ENCODE assay signal across 8 cellular contexts in the genomic region with DNA sequence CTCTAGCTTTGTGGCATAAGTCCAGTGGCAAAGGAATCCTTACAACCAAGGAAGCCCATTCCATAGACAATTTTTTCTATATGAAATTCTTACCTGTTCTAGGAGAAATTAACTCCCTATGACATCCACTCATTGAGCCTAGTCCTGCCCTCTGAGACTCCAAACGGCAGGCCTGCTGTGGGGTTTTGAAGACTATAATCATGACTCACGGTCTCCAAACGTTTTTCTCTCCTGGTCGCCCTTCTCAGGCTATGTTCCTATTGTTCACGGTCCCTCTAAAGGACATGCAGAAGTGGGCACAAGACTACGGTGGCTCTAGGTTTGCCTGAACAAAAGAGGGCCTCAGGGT. TPM values are rescaled to one million over a fixed set of nuclear protein-coding genes. Genes with fewer than 3 reads are reported as not detected.
DNase-seq lines count a peak whose midpoint lies in the region; ATAC-seq and TF ChIP-seq lines count a peak whose summit lies in the region.

No MANE protein-coding gene starts in this region.

- H3K4me1 ChIP-seq in OCI-LY7 (ENCODE audit: insufficient read depth, low read length, poor library complexity, severe bottlenecking) = peaks cover 24% of the 10 kb centered on the region
- H3K4me1 ChIP-seq in parathyroid adenoma = no peaks in the 10 kb centered on the region

- intact Hi-C loops in OCI-LY7 (cut with micrococcal nuclease; ENCODE audit: unreplicated experiment) = no loop called here

- POLR2A ChIA-PET in OCI-LY7 (lab: Charles Lee) = interaction anchor here (0.7 to 2.4 kb wide), 9 partner anchors 10 to 305 kb away, joined by 3 to 15 read pairs (median 5); partner anchors contain the start of genes DCAF10 and TOMM5

- peak overlapping the region; percentile 75 for H3K27ac ChIP-seq in OCI-LY7 (ENCODE audit: low read depth, low read length, poor library complexity, severe bottlenecking)
- peak overlapping the region; percentile 63 for H3K27ac ChIP-seq in epithelial cell of prostate
- H3K27ac ChIP-seq in parathyroid adenoma = peak overlapping the region; percentile 70

- H3K9me3 ChIP-seq in OCI-LY7 (ENCODE audit: low read length) = no peaks in the 10 kb centered on the region
- no peaks in the 10 kb centered on the region for H3K9me3 ChIP-seq in parathyroid adenoma (ENCODE audit: control insufficient read depth, low read length)

- TF ChIP-seq CTCF in OCI-LY7 (conservative IDR thresholded peaks at IDR 0.05; ENCODE audit: low read length) = no peak
- TF ChIP-seq CTCF in parathyroid adenoma (IDR thresholded peaks at IDR 0.05) = no peak

- peak overlapping the region; percentile 97 for H3K4me2 ChIP-seq in OCI-LY7 (ENCODE audit: low read length)
- peak overlapping the region; percentile 67 for H3K4me2 ChIP-seq in parathyroid adenoma (ENCODE audit: low read length)

- no peak overlapping the region for H3K9ac ChIP-seq in parathyroid adenoma

- CTCF ChIA-PET in OCI-LY7 (lab: Charles Lee; ENCODE audit: unreplicated experiment) = no interaction called here

- no TSS peak for BruUV-seq in OCI-LY7 (replicated peaks; lab: Mats Ljungman, UMichigan)

- peaks cover 12% of the 10 kb centered on the region for H4K20me1 ChIP-seq in OCI-LY7 (ENCODE audit: insufficient read depth, low read length)

- H3K36me3 ChIP-seq in OCI-LY7 (ENCODE audit: insufficient read depth, low read length) (peaks cover 47% of the 10 kb centered on the region), parathyroid adenoma (ENCODE audit: control insufficient read depth, insufficient read depth, low read length) (no peaks in the 10 kb centered on the region)

- peak overlapping the region; percentile 96; the same call in 1 of the 2 replicates for H2AFZ ChIP-seq in OCI-LY7 (ENCODE audit: low read length)
- H2AFZ ChIP-seq in parathyroid adenoma = peak overlapping the region; percentile 99

- peak; percentile 20 for DNase-seq in EH (ENCODE audit: low read depth)
- DNase-seq in OCI-LY7 (ENCODE audit: low spot score) = no peak
- DNase-seq in epithelial cell of prostate (ENCODE audit: low read depth, low spot score) = no peak
- no peak for DNase-seq in effector CD4-positive, alpha-beta T cell
- DNase-seq in NOMO-1 (lab: John Stamatoyannopoulos, UW; ENCODE audit: unreplicated experiment in 2 of 2) = no peak

- H3K79me2 ChIP-seq in OCI-LY7 (ENCODE audit: insufficient read depth, low read depth, low read length) (peaks cover 49% of the 10 kb centered on the region), parathyroid adenoma (no peaks in the 10 kb centered on the region)

- peak overlapping the region; percentile 95 for H3K4me3 ChIP-seq in OCI-LY7 (ENCODE audit: low read depth, low read length, poor library complexity, severe bottlenecking)
- H3K4me3 ChIP-seq in parathyroid adenoma (ENCODE audit: low read depth, low read length) = peak overlapping the region; percentile 71

- H3K27me3 ChIP-seq in parathyroid adenoma (ENCODE audit: control insufficient read depth, insufficient read depth, low read length) = no peaks in the 10 kb centered on the region

- no peaks in the 10 kb centered on the region for H3K9me2 ChIP-seq in OCI-LY7 (ENCODE audit: insufficient read depth, low read length)

- ATAC-seq in GM21526 (IDR thresholded peaks at IDR 0.05; ENCODE audit: low FRiP score, unreplicated experiment) (no peak), HG03175 (IDR thresholded peaks at IDR 0.05; ENCODE audit: unreplicated experiment) (no peak)

RNA-seq across cellular contexts. Expression of gene EXOSC3, which starts 0.6 kb away (rescaled TPM):
- 82.6 and 111 TPM in 2 replicates for total RNA-seq in OCI-LY7 (2014; rRNA removed; shearing (Covaris generic))
- 91.8 and 103 TPM in 2 replicates for total RNA-seq in OCI-LY7 (2022)

RNA-seq across cellular contexts. Expression of gene DCAF10, which starts 16.3 kb away (rescaled TPM):
- 10.9 and 12.8 TPM in 2 replicates for total RNA-seq in OCI-LY7 (2014; rRNA removed; shearing (Covaris generic))
- 20.8 and 24.9 TPM in 2 replicates for total RNA-seq in OCI-LY7 (2022)

RNA-seq across cellular contexts. Expression of gene TRMT10B, which starts 30.7 kb away (rescaled TPM):
- total RNA-seq in OCI-LY7 (2014; rRNA removed; shearing (Covaris generic)) = not detected in 2 replicates
- total RNA-seq in OCI-LY7 (2022) = 2.8 and 3.0 TPM in 2 replicates
